13 cellular contexts compared by ENCODE assay signal in the genomic region with DNA sequence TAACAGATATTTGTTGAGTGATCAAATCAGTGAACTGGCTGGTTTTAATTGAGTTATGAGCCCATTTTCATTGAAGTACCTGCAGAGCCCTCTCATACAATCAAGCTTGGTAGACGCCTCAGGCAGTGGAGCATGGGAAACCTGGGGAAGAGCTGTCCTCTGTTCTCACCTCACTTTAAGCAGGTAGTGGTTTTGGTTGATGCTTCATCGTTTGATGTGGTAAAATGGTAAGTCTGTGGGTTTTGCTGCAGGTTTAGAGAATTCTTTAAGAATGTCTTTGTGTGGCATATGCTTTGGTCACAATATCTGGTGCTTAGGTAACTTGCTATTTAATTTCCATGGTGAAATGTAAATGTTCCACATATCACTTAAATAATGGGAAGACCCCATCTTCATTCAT. TPM values are rescaled to one million over a fixed set of nuclear protein-coding genes. Genes with fewer than 3 reads are reported as not detected.
DNase-seq lines count a peak whose midpoint lies in the region; ATAC-seq and TF ChIP-seq lines count a peak whose summit lies in the region.
"Had no signal": no experiment of that assay in that cellular context is flagged by ENCODE, and none has a peak within 500 bp of the region (broad histone marks: within the 10 kb centered on the region; RNA-seq: fewer than 3 reads in every experiment).

No MANE protein-coding gene starts in this region.

- H3K4me3 ChIP-seq in mesenchymal stem cell (ENCODE audit: insufficient read depth in 1 of 2, low read depth in 1 of 2, low read length in 2 of 2) (peak overlapping the region in 1 of 2 experiments; percentile 86), foreskin fibroblast (ENCODE audit: low read depth in 1 of 2, low read length in 2 of 2) (no peak overlapping the region)
- H3K4me3 ChIP-seq: pancreas had no signal

- H4K8ac ChIP-seq in mesenchymal stem cell (ENCODE audit: low read length), result no peak overlapping the region

- H3K4me1 Mint-ChIP-seq in activated CD4-positive, alpha-beta T cell treated with anti-CD3 and anti-CD28 coated beads, Interleukin-2, amount 10 ng/mL, durations not matched to agents 7 days and 5 days, result peaks cover 11% of the 10 kb centered on the region

- H2BK15ac ChIP-seq in mesenchymal stem cell (ENCODE audit: low read depth, poor library complexity, severe bottlenecking), result no peak overlapping the region

- H3K27ac ChIP-seq in mesenchymal stem cell (ENCODE audit: low read length, poor library complexity, severe bottlenecking), result peak overlapping the region; percentile 12
- H3K27ac ChIP-seq: pancreas had no signal

- no peaks in the 10 kb centered on the region for H3K9me3 ChIP-seq in mesenchymal stem cell (ENCODE audit: control insufficient read depth, low read length)
- H3K9me3 ChIP-seq: pancreas had no signal

- H3K18ac ChIP-seq in mesenchymal stem cell (ENCODE audit: low read depth in 1 of 2, low read length in 2 of 2), result no peak overlapping the region

- H3K27me3 ChIP-seq in mesenchymal stem cell (ENCODE audit: control insufficient read depth in 1 of 2, insufficient read depth in 1 of 2, low read length in 2 of 2), result no peaks in the 10 kb centered on the region
- H3K27me3 ChIP-seq: pancreas had no signal

- H3K4ac ChIP-seq in mesenchymal stem cell (ENCODE audit: low read depth in 1 of 2, low read length in 2 of 2), result no peak overlapping the region

- no peak overlapping the region for H2AFZ ChIP-seq in mesenchymal stem cell (ENCODE audit: low read depth, low read length)

- CTCF ChIA-PET in activated CD4-positive, alpha-beta T cell treated with anti-CD3 and anti-CD28 coated beads, Interleukin-2, amount 10 ng/mL, durations not matched to agents 7 days and 5 days (lab: Charles Lee), result no interaction called here

- H3K4me2 ChIP-seq in mesenchymal stem cell (ENCODE audit: low read length, poor library complexity, severe bottlenecking), result no peak overlapping the region

- H3K27ac Mint-ChIP-seq in activated CD4-positive, alpha-beta T cell treated with anti-CD3 and anti-CD28 coated beads, Interleukin-2, amount 10 ng/mL, durations not matched to agents 7 days and 5 days, result peak overlapping the region; percentile 34
- H3K27ac Mint-ChIP-seq: dendritic cell treated with granulocyte-macrophage colony-stimulating factor and Interleukin-4, amounts not matched to agents 40 ng/mL and 50 ng/mL, for 4 days had no signal

- peaks cover 0 to 73% of the 10 kb centered on the region in 2 experiments for H3K36me3 ChIP-seq in mesenchymal stem cell (ENCODE audit: control insufficient read depth in 1 of 2, insufficient read depth in 2 of 2, low read depth in 1 of 2, low read length in 2 of 2)
- H3K36me3 ChIP-seq: pancreas had no signal

- POLR2A ChIA-PET in activated CD4-positive, alpha-beta T cell treated with anti-CD3 and anti-CD28 coated beads, Interleukin-2, amount 10 ng/mL, durations not matched to agents 7 days and 5 days (lab: Charles Lee), result no interaction called here

- H3K27me3 Mint-ChIP-seq in activated CD4-positive, alpha-beta T cell treated with anti-CD3 and anti-CD28 coated beads, Interleukin-2, amount 10 ng/mL, durations not matched to agents 7 days and 5 days, result peaks cover 74% of the 10 kb centered on the region

- no peak overlapping the region for H2BK5ac ChIP-seq in mesenchymal stem cell (ENCODE audit: low read depth, low read length, poor library complexity, severe bottlenecking)

- ATAC-seq in GM21723 (IDR thresholded peaks at IDR 0.05; ENCODE audit: unreplicated experiment) (peak; percentile 55), GM19455 (IDR thresholded peaks at IDR 0.05; ENCODE audit: unreplicated experiment) (no peak)
- ATAC-seq: pancreas had no signal

- no peaks in the 10 kb centered on the region for H3K36me3 Mint-ChIP-seq in activated CD4-positive, alpha-beta T cell treated with anti-CD3 and anti-CD28 coated beads, Interleukin-2, amount 10 ng/mL, durations not matched to agents 7 days and 5 days (ENCODE audit: low read depth)

- no peak overlapping the region for H2BK120ac ChIP-seq in mesenchymal stem cell (ENCODE audit: low read depth, low read length)

- no peak overlapping the region for H3K23ac ChIP-seq in mesenchymal stem cell (ENCODE audit: low read length in 2 of 2)

- no peaks in the 10 kb centered on the region for H3K79me1 ChIP-seq in mesenchymal stem cell (replicated peaks; ENCODE audit: low read length, poor library complexity, severe bottlenecking)

- peak overlapping the region; percentile 88 for H2AK5ac ChIP-seq in mesenchymal stem cell (ENCODE audit: low read length, severe bottlenecking)

- no peak overlapping the region for H3K4me3 Mint-ChIP-seq in activated CD4-positive, alpha-beta T cell treated with anti-CD3 and anti-CD28 coated beads, Interleukin-2, amount 10 ng/mL, durations not matched to agents 7 days and 5 days
- H3K4me3 Mint-ChIP-seq: dendritic cell treated with granulocyte-macrophage colony-stimulating factor and Interleukin-4, amounts not matched to agents 40 ng/mL and 50 ng/mL, for 4 days had no signal

- DNase-seq in activated T-cell treated with anti-CD3 and anti-CD28 coated beads for 24 hours (ENCODE audit: low read depth), result peak; percentile 7
- DNase-seq in activated T-cell treated with anti-CD3 and anti-CD28 coated beads, Interleukin-2, amount 50 U/mL, for 1 hour, result no peak
- DNase-seq in activated CD4-positive, alpha-beta T cell treated with anti-CD3 and anti-CD28 coated beads, Interleukin-2, amount 10 ng/mL, durations not matched to agents 7 days and 5 days, result peak; percentile 61
- no peak for DNase-seq in mesenchymal stem cell
- no peak for DNase-seq in H4 (ENCODE audit: low spot score)
- DNase-seq in foreskin fibroblast, result no peak
- DNase-seq: DMS153, Karpas-422, NCI-H2081 treated with DMSO at 0.1 percent for 48 hours, pancreas had no signal

- peak overlapping the region; percentile 98 for H3K9ac ChIP-seq in mesenchymal stem cell (ENCODE audit: low read length)

- no peaks in the 10 kb centered on the region for H3K9me3 Mint-ChIP-seq in activated CD4-positive, alpha-beta T cell treated with anti-CD3 and anti-CD28 coated beads, Interleukin-2, amount 10 ng/mL, durations not matched to agents 7 days and 5 days
- H3K9me3 Mint-ChIP-seq: dendritic cell treated with granulocyte-macrophage colony-stimulating factor and Interleukin-4, amounts not matched to agents 40 ng/mL and 50 ng/mL, for 4 days had no signal

- TF ChIP-seq CTCF in foreskin fibroblast (IDR thresholded peaks at IDR 0.05; ENCODE audit: low read depth, low read length), result no peak

- H3K4me1 ChIP-seq in mesenchymal stem cell (ENCODE audit: control insufficient read depth, insufficient read depth, low read depth, low read length), result peaks cover 10% of the 10 kb centered on the region

- no peak overlapping the region for H3K14ac ChIP-seq in mesenchymal stem cell (ENCODE audit: low read length in 2 of 2)

- 94% methylated on average over 2 of the region's 2 CpGs for WGBS in mesenchymal stem cell

- H2BK12ac ChIP-seq in mesenchymal stem cell (ENCODE audit: low read length in 2 of 2), result no peak overlapping the region

- H4K91ac ChIP-seq in mesenchymal stem cell (ENCODE audit: low read length), result no peak overlapping the region

RNA-seq across cellular contexts. Expression of a gene that starts 10.0 kb away (rescaled TPM):
- not detected for total RNA-seq in activated CD4-positive, alpha-beta T cell treated with anti-CD3 and anti-CD28 coated beads, Interleukin-2, amount 10 ng/mL, durations not matched to agents 7 days and 5 days
- 334 TPM for polyA plus RNA-seq in mesenchymal stem cell (2013, experiment 1 of 2)
- polyA plus RNA-seq in mesenchymal stem cell (2013, experiment 2 of 2), result 324 TPM
- total RNA-seq in H4 (2014; rRNA removed; shearing (Covaris generic)), result 99.6 and 122 TPM in 2 replicates

Comparison
In these comparisons a context has a peak if more than half of its experiments do, and no peak if none do; other contexts are left out.
1. DNase-seq: peak in activated T-cell treated with anti-CD3 and anti-CD28 coated beads for 24 hours (single experiment) and activated CD4-positive, alpha-beta T cell treated with anti-CD3 and anti-CD28 coated beads, Interleukin-2, amount 10 ng/mL, durations not matched to agents 7 days and 5 days (single experiment); none in activated T-cell treated with anti-CD3 and anti-CD28 coated beads, Interleukin-2, amount 50 U/mL, for 1 hour (single experiment), mesenchymal stem cell (single experiment), H4 (single experiment) and foreskin fibroblast (0 of 2).
2. RNA of a gene that starts 10.0 kb away (total RNA-seq): 99.6 to 122 TPM in H4; not detected in activated CD4-positive, alpha-beta T cell treated with anti-CD3 and anti-CD28 coated beads, Interleukin-2, amount 10 ng/mL, durations not matched to agents 7 days and 5 days; every median in the first group is over 10 times any median in the second.